8 cellular contexts compared by ENCODE assay signal in genomic region chr5:177607452-177608192, GRCh38. TPM values are rescaled to one million over a fixed set of nuclear protein-coding genes. Genes with fewer than 3 reads are reported as not detected.
DNase-seq lines count a peak whose midpoint lies in the region; FAIRE-seq and TF ChIP-seq lines count a peak whose summit lies in the region.

No MANE protein-coding gene starts in this region.

- no peak overlapping the region for H3K27ac Mint-ChIP-seq in glutamatergic neuron (ENCODE audit: unreplicated experiment)

- H3K27me3 Mint-ChIP-seq in glutamatergic neuron (ENCODE audit: unreplicated experiment), result peaks cover 12% of the 10 kb centered on the region

- in situ Hi-C loops in SK-MEL-5 (cut with HindIII; ENCODE audit: low pct_unique_long_range_greater_than_20kb, low sequenced_read_pairs), result no loop called here

- H3K4me1 Mint-ChIP-seq in glutamatergic neuron (ENCODE audit: low read depth, unreplicated experiment), result peaks cover 3% of the 10 kb centered on the region

- no peaks in the 10 kb centered on the region for H3K36me3 Mint-ChIP-seq in glutamatergic neuron (ENCODE audit: unreplicated experiment)

- H3K4me3 Mint-ChIP-seq in glutamatergic neuron (ENCODE audit: unreplicated experiment), result peak overlapping the region; percentile 38

- no peaks in the 10 kb centered on the region for H3K9me3 Mint-ChIP-seq in glutamatergic neuron (ENCODE audit: unreplicated experiment)

- peak; percentile 93 for DNase-seq in AG08395 (ENCODE audit: low spot score)
- DNase-seq in GM19239 (ENCODE audit: insufficient read length, low spot score), result peak; percentile 72
- DNase-seq in MV-4-11 (lab: John Stamatoyannopoulos, UW), result peak; percentile 75
- DNase-seq in SK-MEL-5 (ENCODE audit: low read depth, low spot score), result peak; percentile 75
- DNase-seq in activated naive CD4-positive, alpha-beta T cell treated with anti-CD3 and anti-CD28 coated beads, Interleukin-2, amount 50 U/mL, for 16 hours, result peak; percentile 72
- peak; percentile 93 for DNase-seq in glutamatergic neuron
- DNase-seq in pons (ENCODE audit: low spot score), result peak; percentile 62
- no peak for DNase-seq in cortex of kidney (lab: John Stamatoyannopoulos, UW)

- peak; percentile 82 for TF ChIP-seq CTCF in glutamatergic neuron (IDR thresholded peaks at IDR 0.05; ENCODE audit: partially characterized antibody, unreplicated experiment)

- FAIRE-seq in GM19239 (lab: Jason Lieb, UNC), result peak; percentile 75

RNA-seq across cellular contexts. Expression of gene B4GALT7, which starts 7.7 kb away (rescaled TPM):
- total RNA-seq in SK-MEL-5 (2014; rRNA removed; shearing (Covaris generic)), result 33.0 and 33.8 TPM in 2 replicates
- polyA plus RNA-seq in SK-MEL-5 (2015; cell fraction: cytosol; rRNA removed), result 40.1 and 46.1 TPM in 2 replicates
- 33.1 and 38.7 TPM in 2 replicates for polyA plus RNA-seq in SK-MEL-5 (2015; cell fraction: nucleus; rRNA removed)
- total RNA-seq in glutamatergic neuron (ENCODE audit: unreplicated experiment), result 29.3 TPM

RNA-seq across cellular contexts. Expression of gene TMED9, which starts 15.6 kb away (rescaled TPM):
- 74.5 and 80.1 TPM in 2 replicates for total RNA-seq in SK-MEL-5 (2014; rRNA removed; shearing (Covaris generic))
- polyA plus RNA-seq in SK-MEL-5 (2015; cell fraction: cytosol; rRNA removed), result 331 and 346 TPM in 2 replicates
- polyA plus RNA-seq in SK-MEL-5 (2015; cell fraction: nucleus; rRNA removed), result 31.6 and 51.4 TPM in 2 replicates
- total RNA-seq in glutamatergic neuron (ENCODE audit: unreplicated experiment), result 94.6 TPM

RNA-seq across cellular contexts. Expression of gene FAM193B, which starts 53.3 kb away (rescaled TPM):
- total RNA-seq in SK-MEL-5 (2014; rRNA removed; shearing (Covaris generic)), result 10.0 and 11.4 TPM in 2 replicates
- 9.1 and 12.3 TPM in 2 replicates for polyA plus RNA-seq in SK-MEL-5 (2015; cell fraction: cytosol; rRNA removed)
- 191 and 243 TPM in 2 replicates for polyA plus RNA-seq in SK-MEL-5 (2015; cell fraction: nucleus; rRNA removed)
- total RNA-seq in glutamatergic neuron (ENCODE audit: unreplicated experiment), result 227 TPM

Comparison
In these comparisons a context has a peak if more than half of its experiments do, and no peak if none do; other contexts are left out.
1. RNA of gene FAM193B, which starts 53.3 kb away (total RNA-seq): 227 TPM in glutamatergic neuron (single experiment); 10.0 to 11.4 TPM in SK-MEL-5; every median in the first group is over 10 times any median in the second.